7 cellular contexts compared by ENCODE assay signal in the genomic region with DNA sequence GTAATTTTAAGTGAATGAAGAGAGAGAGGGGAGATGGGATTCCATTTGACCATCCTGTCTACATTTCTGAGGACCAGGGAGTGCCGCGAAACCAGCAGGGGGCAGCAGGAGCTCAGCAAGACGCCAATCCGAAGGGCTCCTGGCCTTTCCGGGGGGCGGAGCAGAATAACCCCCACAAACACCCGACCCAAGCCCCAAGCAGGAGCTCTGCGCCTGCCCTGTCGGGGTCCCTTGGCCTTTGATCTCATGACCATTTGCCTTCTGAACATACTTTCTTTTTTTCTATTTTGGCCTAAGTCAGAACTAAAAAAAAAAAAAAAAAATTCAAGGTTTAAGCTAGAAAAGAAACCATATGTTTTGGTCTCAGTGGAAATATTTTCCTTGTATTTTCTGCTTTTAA. TPM values are rescaled to one million over a fixed set of nuclear protein-coding genes. Genes with fewer than 3 reads are reported as not detected.
DNase-seq lines count a peak whose midpoint lies in the region; ATAC-seq, FAIRE-seq and TF ChIP-seq lines count a peak whose summit lies in the region.

No MANE protein-coding gene starts in this region.

- in situ Hi-C loops in brain microvascular endothelial cell (cut with HindIII; ENCODE audit: low pct_ligation_motif_present, low sequenced_read_pairs) = no loop called here

- H3K27ac ChIP-seq in brain microvascular endothelial cell = no peak overlapping the region

- TF ChIP-seq POLR2A in GM12892 (IDR thresholded peaks at IDR 0.05; ENCODE audit: low read depth, low read length) = no peak

- no peak overlapping the region for H3K4me3 ChIP-seq in WI38 (ENCODE audit: low read depth, low read length)
- no peak overlapping the region for H3K4me3 ChIP-seq in brain microvascular endothelial cell (ENCODE audit: low read depth, low read length)

- TF ChIP-seq CTCF in WI38 (IDR thresholded peaks at IDR 0.05; ENCODE audit: low read depth, low read length) (peak; percentile 79), brain microvascular endothelial cell (IDR thresholded peaks at IDR 0.05; ENCODE audit: low read depth, low read length, missing control alignments) (peak; percentile 96)

- FAIRE-seq in GM12892 (lab: Jason Lieb, UNC) = peak; percentile 83

- peak; percentile 54 for DNase-seq in GM12892 (ENCODE audit: insufficient read length)
- peak; percentile 35 for DNase-seq in NCI-H2029 (lab: John Stamatoyannopoulos, UW)
- DNase-seq in brain microvascular endothelial cell = peak; percentile 59
- peak; percentile 58 for DNase-seq in iris pigment epithelial cell (ENCODE audit: low read depth)
- DNase-seq in stimulated activated CD4-positive, alpha-beta T cell treated with anti-CD3 and anti-CD28 coated beads, Interleukin-15, amount 100 ng/mL, for 48 hours (ENCODE audit: low read depth in 2 of 2) = peak; percentile 65 to 80

- H3K36me3 ChIP-seq in brain microvascular endothelial cell (replicated peaks) = no peaks in the 10 kb centered on the region

- no peaks in the 10 kb centered on the region for H3K27me3 ChIP-seq in brain microvascular endothelial cell (replicated peaks)

- ATAC-seq in HG03565 (IDR thresholded peaks at IDR 0.05; ENCODE audit: unreplicated experiment) = no peak

RNA-seq across cellular contexts. Expression of gene SCN2B, which starts 21.9 kb away (rescaled TPM):
- not detected for polyA plus RNA-seq in GM12892 (2012; ENCODE audit: missing spikeins)

RNA-seq across cellular contexts. Expression of gene JAML, which starts 26.4 kb away (rescaled TPM):
- 1.3 TPM for polyA plus RNA-seq in GM12892 (2012; ENCODE audit: missing spikeins)

RNA-seq across cellular contexts. Expression of gene SCN4B, which starts 45.7 kb away (rescaled TPM):
- polyA plus RNA-seq in GM12892 (2012; ENCODE audit: missing spikeins) = 0.11 TPM

RNA-seq across cellular contexts. Expression of gene MPZL3, which starts 53.8 kb away (rescaled TPM):
- 2.1 TPM for polyA plus RNA-seq in GM12892 (2012; ENCODE audit: missing spikeins)
